In the genomic region with DNA sequence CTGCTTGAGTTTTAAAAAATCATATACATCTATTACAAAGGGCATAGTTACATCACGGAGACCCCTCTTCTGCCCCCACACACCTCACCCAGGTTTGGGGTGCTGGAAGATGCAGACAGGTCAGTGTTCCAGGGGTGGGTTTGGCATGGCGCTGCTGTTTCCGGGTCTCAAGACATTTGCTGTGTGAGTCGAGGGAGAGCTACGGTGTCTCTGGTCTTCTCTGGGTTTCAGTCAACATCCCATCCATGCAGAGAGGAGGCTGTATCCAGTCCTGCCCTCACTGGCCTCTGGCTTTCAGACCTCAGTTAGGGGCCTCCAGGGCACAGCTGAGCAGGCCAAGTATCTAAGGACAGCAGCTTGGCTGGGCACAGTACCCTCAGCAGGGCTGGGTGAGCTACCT, we compare ENCODE assay signal across 26 cellular contexts. TPM values are rescaled to one million over a fixed set of nuclear protein-coding genes. Genes with fewer than 3 reads are reported as not detected.
"Had no signal": no experiment of that assay in that cellular context is flagged by ENCODE, and none has a peak within 500 bp of the region (broad histone marks: within the 10 kb centered on the region; RNA-seq: fewer than 3 reads in every experiment).

No MANE protein-coding gene starts in this region.

- H3K4me3 ChIP-seq: esophagus muscularis mucosa, gastrocnemius medialis, heart left ventricle had no signal

- H3K27ac ChIP-seq: esophagus muscularis mucosa, foreskin keratinocyte, gastrocnemius medialis, heart left ventricle had no signal

- DNase-seq: activated CD4-positive, alpha-beta memory T cell treated with anti-CD3 and anti-CD28 coated beads for 36 hours; activated CD4-positive, alpha-beta T cell treated with anti-CD3 and anti-CD28 coated beads for 36 hours; activated CD4-positive, alpha-beta T cell treated with anti-CD3 and anti-CD28 coated beads, Interleukin-2, amount 10 ng/mL, durations not matched to agents 24 days and 14 days; activated CD4-positive, CD25-positive, alpha-beta regulatory T cell; activated CD4-positive, CD25-positive, alpha-beta regulatory T cell treated with anti-CD3 and anti-CD28 coated beads, Interleukin-2, amount 50 U/mL, for 72 hours; activated CD8-positive, alpha-beta memory T cell treated with anti-CD3 and anti-CD28 coated beads for 24 hours; activated effector memory CD4-positive, alpha-beta T cell treated with Interleukin-2 at 50 U/mL for 16 hours; activated gamma-delta T cell treated with Interleukin-2 at 50 U/mL for 16 hours; activated naive CD4-positive, alpha-beta T cell treated with anti-CD3 and anti-CD28 coated beads, Interleukin-2, amount 50 U/mL, for 16 hours; activated naive CD4-positive, alpha-beta T cell treated with Interleukin-2 at 50 U/mL for 16 hours; activated T-cell treated with anti-CD3 and anti-CD28 coated beads, Interleukin-2, amount 50 U/mL, for 4 hours; amniotic stem cell; anterior cingulate cortex; caudate nucleus; cortex of kidney; dermis blood vessel endothelial cell; effector CD4-positive, alpha-beta T cell; effector memory CD8-positive, alpha-beta T cell; erythroblast; foreskin keratinocyte; gastrocnemius medialis; glutamatergic neuron; heart left ventricle; T-helper 2 cell had no signal

- H3K4me1 ChIP-seq: esophagus muscularis mucosa, foreskin keratinocyte, gastrocnemius medialis, heart left ventricle had no signal

- H3K36me3 ChIP-seq: esophagus muscularis mucosa, gastrocnemius medialis, heart left ventricle had no signal

- H3K9me3 ChIP-seq: esophagus muscularis mucosa, gastrocnemius medialis, heart left ventricle had no signal

- ATAC-seq: activated CD4-positive, alpha-beta T cell treated with anti-CD3 and anti-CD28 coated beads for 36 hours; activated T-cell treated with anti-CD3 and anti-CD28 coated beads, Interleukin-2, amount 50 U/mL, for 4 hours; activated T-helper 17 cell treated with anti-CD3 and anti-CD28 coated beads, Interleukin-2, amount 50 U/mL, for 72 hours; effector memory CD8-positive, alpha-beta T cell; foreskin keratinocyte; gastrocnemius medialis had no signal

RNA-seq across cellular contexts. Expression of gene DISP3, which starts 28.6 kb away (rescaled TPM):
- total RNA-seq: dermis blood vessel endothelial cell, esophagus muscularis mucosa, gastrocnemius medialis had no signal
